In genomic region chr1:100340494-100340893, GRCh38 we compare ENCODE assay signal across 8 cellular contexts.
"Had no signal": no experiment of that assay in that cellular context is flagged by ENCODE, and none has a peak within 500 bp of the region (broad histone marks: within the 10 kb centered on the region; RNA-seq: fewer than 3 reads in every experiment).

No MANE protein-coding gene starts in this region.

- FAIRE-seq: G401.6, GM12878, GM12891, GM12892, GM18507, GM19239 had no signal

- ATAC-seq: GM12878 had no signal

- DNase-seq: GDM1, GF-D8 had no signal

- H3K4me3 ChIP-seq: GM12878 had no signal
